ENCODE assay signal across 12 cellular contexts in genomic region chr21:31354122-31354521, GRCh38. TPM values are rescaled to one million over a fixed set of nuclear protein-coding genes. Genes with fewer than 3 reads are reported as not detected.
A peak's percentile ranks its signal among the peaks of the same experiment; 100 is the strongest.
DNase-seq lines count a peak whose midpoint lies in the region; ATAC-seq and TF ChIP-seq lines count a peak whose summit lies in the region.
"Had no signal": no experiment of that assay in that cellular context is flagged by ENCODE, and none has a peak within 500 bp of the region (broad histone marks: within the 10 kb centered on the region; RNA-seq: fewer than 3 reads in every experiment).

No MANE protein-coding gene starts in this region.

- H3K4me1 Mint-ChIP-seq in activated CD8-positive, alpha-beta memory T cell treated with anti-CD3 and anti-CD28 coated beads, Interleukin-2, amount 10 ng/mL, durations not matched to agents 7 days and 5 days = peaks cover 42% of the 10 kb centered on the region

- peaks cover 2% of the 10 kb centered on the region for H3K9me3 Mint-ChIP-seq in activated CD8-positive, alpha-beta memory T cell treated with anti-CD3 and anti-CD28 coated beads, Interleukin-2, amount 10 ng/mL, durations not matched to agents 7 days and 5 days (ENCODE audit: low read depth)

- peaks cover 22% of the 10 kb centered on the region for H3K36me3 Mint-ChIP-seq in activated CD8-positive, alpha-beta memory T cell treated with anti-CD3 and anti-CD28 coated beads, Interleukin-2, amount 10 ng/mL, durations not matched to agents 7 days and 5 days

- H3K4me3 Mint-ChIP-seq in activated CD8-positive, alpha-beta memory T cell treated with anti-CD3 and anti-CD28 coated beads, Interleukin-2, amount 10 ng/mL, durations not matched to agents 7 days and 5 days = peak overlapping the region; percentile 37

- H3K4me3 ChIP-seq in RWPE2 (ENCODE audit: severe bottlenecking) (no peak overlapping the region), stomach (no peak overlapping the region)
- H3K4me3 ChIP-seq: colonic mucosa, SJSA1, transverse colon had no signal

- TF ChIP-seq CTCF in RWPE2 (IDR thresholded peaks at IDR 0.05; ENCODE audit: poor library complexity, severe bottlenecking) (no peak), stomach (IDR thresholded peaks at IDR 0.05) (no peak)

- H3K27ac ChIP-seq in RWPE2 (ENCODE audit: poor library complexity, severe bottlenecking) (peak overlapping the region; percentile 87), epithelial cell of prostate (peak overlapping the region; percentile 93), stomach (peak overlapping the region in 3 of 5 donors; percentile 9 to 39 (median 13))
- H3K27ac ChIP-seq: SJSA1, transverse colon had no signal

- 69 to 80% (median 71%) methylated on average over 4 of the region's 4 CpGs for WGBS in stomach, 5 donors

- H3K27ac Mint-ChIP-seq in activated CD8-positive, alpha-beta memory T cell treated with anti-CD3 and anti-CD28 coated beads, Interleukin-2, amount 10 ng/mL, durations not matched to agents 7 days and 5 days = peak overlapping the region; percentile 80

- no peak for ATAC-seq in activated CD8-positive, alpha-beta memory T cell treated with anti-CD3 and anti-CD28 coated beads, Interleukin-2, amount 10 ng/mL, durations not matched to agents 7 days and 5 days
- ATAC-seq in RWPE2 (ENCODE audit: low read depth) = peak; percentile 27
- no peak for ATAC-seq in HG02678 (IDR thresholded peaks at IDR 0.05; ENCODE audit: unreplicated experiment)
- no peak for ATAC-seq in GM18873 (IDR thresholded peaks at IDR 0.05; ENCODE audit: low FRiP score, unreplicated experiment)

- H3K9me3 ChIP-seq in RWPE2 (ENCODE audit: severe bottlenecking) (no peaks in the 10 kb centered on the region), stomach (peaks cover 0 to under 1% (median 0%) of the 10 kb centered on the region in 4 donors)
- H3K9me3 ChIP-seq: colonic mucosa, SJSA1, transverse colon had no signal

- H3K4me1 ChIP-seq in RWPE2 (ENCODE audit: insufficient read depth, poor library complexity, severe bottlenecking) (peaks cover 36% of the 10 kb centered on the region), stomach (peaks cover 0 to 5% (median 0%) of the 10 kb centered on the region in 4 donors)
- H3K4me1 ChIP-seq: colonic mucosa, transverse colon had no signal

- no peak for TF ChIP-seq EP300 in stomach (IDR thresholded peaks at IDR 0.05)

- H3K27me3 ChIP-seq in RWPE2 (ENCODE audit: insufficient read depth, poor library complexity, severe bottlenecking) (no peaks in the 10 kb centered on the region), stomach (no peaks in the 10 kb centered on the region)
- H3K27me3 ChIP-seq: colonic mucosa, SJSA1, transverse colon had no signal

- peaks cover 8% of the 10 kb centered on the region for H3K27me3 Mint-ChIP-seq in activated CD8-positive, alpha-beta memory T cell treated with anti-CD3 and anti-CD28 coated beads, Interleukin-2, amount 10 ng/mL, durations not matched to agents 7 days and 5 days

- intact Hi-C loops in stomach (cut with DNase I; ENCODE audit: low total_unique reads) = loop anchor here (10.0 kb wide), 1 partner anchor 231 kb away; no protein-coding TSS in a partner anchor

- CTCF ChIA-PET in activated CD8-positive, alpha-beta memory T cell treated with anti-CD3 and anti-CD28 coated beads, Interleukin-2, amount 10 ng/mL, durations not matched to agents 7 days and 5 days (lab: Charles Lee) = interaction anchor here (0.7 to 4.0 kb wide), 6 partner anchors 8 to 140 kb away, joined by 3 to 18 read pairs (median 3); partner anchors contain the start of gene TIAM1

- no peak for DNase-seq in activated CD8-positive, alpha-beta memory T cell treated with anti-CD3 and anti-CD28 coated beads, Interleukin-2, amount 10 ng/mL, durations not matched to agents 7 days and 5 days
- DNase-seq in activated CD8-positive, alpha-beta memory T cell treated with anti-CD3 and anti-CD28 coated beads, Interleukin-2, amount 50 U/mL, for 48 hours = no peak
- DNase-seq in RWPE2 (ENCODE audit: low spot score) (no peak), epithelial cell of prostate (ENCODE audit: low read depth, low spot score) (peak; percentile 85), stomach (no peak)
- DNase-seq in stimulated activated CD4-positive, alpha-beta T cell treated with anti-CD3 and anti-CD28 coated beads, Interleukin-2, amount 100 ng/mL, for 48 hours = no peak
- DNase-seq: colonic mucosa, GOT3 had no signal

- no peak for TF ChIP-seq POLR2A in stomach (IDR thresholded peaks at IDR 0.05)

- H3K36me3 ChIP-seq in RWPE2 (ENCODE audit: low read depth) (no peaks in the 10 kb centered on the region), stomach (no peaks in the 10 kb centered on the region)
- H3K36me3 ChIP-seq: colonic mucosa, SJSA1, transverse colon had no signal

RNA-seq across cellular contexts. Expression of gene TIAM1, which starts 10.1 kb away (rescaled TPM):
- total RNA-seq in activated CD8-positive, alpha-beta memory T cell treated with anti-CD3 and anti-CD28 coated beads, Interleukin-2, amount 10 ng/mL, durations not matched to agents 7 days and 5 days = 10 to 100 TPM; 18.8 to 20.5 TPM
- 10 to 100 TPM in 1 of 5 donors, 1 to 10 TPM in 4; 1.8 to 19.8 (median 4.1) TPM for total RNA-seq in stomach
- 1 to 10 TPM; 1.1 to 5.1 (median 1.8) TPM for polyA plus RNA-seq in stomach

Comparison
In these comparisons a context has a peak if more than half of its experiments do, and no peak if none do; other contexts are left out.
1. H3K27ac ChIP-seq: peak in every context shown above with its lines; median percentile 93 in epithelial cell of prostate; 87 in RWPE2; 13 in stomach.